ENCODE assay signal across 1 cellular context in genomic region chr16:67182288-67182687, GRCh38.
TF ChIP-seq lines count a peak whose summit lies in the region.

No MANE protein-coding gene starts in this region.

TF ChIP-seq in IMR-90, 13 proteins besides CTCF, POLR2A, EP300 and RAD21:
- TF ChIP-seq RFX5 (IDR thresholded peaks at IDR 0.05; ENCODE audit: low read depth, low read length) = no peak
- TF ChIP-seq, protein P1, sequence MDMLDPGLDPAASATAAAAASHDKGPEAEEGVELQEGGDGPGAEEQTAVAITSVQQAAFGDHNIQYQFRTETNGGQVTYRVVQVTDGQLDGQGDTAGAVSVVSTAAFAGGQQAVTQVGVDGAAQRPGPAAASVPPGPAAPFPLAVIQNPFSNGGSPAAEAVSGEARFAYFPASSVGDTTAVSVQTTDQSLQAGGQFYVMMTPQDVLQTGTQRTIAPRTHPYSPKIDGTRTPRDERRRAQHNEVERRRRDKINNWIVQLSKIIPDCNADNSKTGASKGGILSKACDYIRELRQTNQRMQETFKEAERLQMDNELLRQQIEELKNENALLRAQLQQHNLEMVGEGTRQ (IDR thresholded peaks at IDR 0.05; ENCODE audit: low read depth, low read length) = no peak
- no peak for TF ChIP-seq CEBPB (IDR thresholded peaks at IDR 0.05; ENCODE audit: low read depth, low read length)
- no peak for TF ChIP-seq MAZ (IDR thresholded peaks at IDR 0.05; ENCODE audit: borderline replicate concordance, low read depth, low read length)
